In the genomic region with DNA sequence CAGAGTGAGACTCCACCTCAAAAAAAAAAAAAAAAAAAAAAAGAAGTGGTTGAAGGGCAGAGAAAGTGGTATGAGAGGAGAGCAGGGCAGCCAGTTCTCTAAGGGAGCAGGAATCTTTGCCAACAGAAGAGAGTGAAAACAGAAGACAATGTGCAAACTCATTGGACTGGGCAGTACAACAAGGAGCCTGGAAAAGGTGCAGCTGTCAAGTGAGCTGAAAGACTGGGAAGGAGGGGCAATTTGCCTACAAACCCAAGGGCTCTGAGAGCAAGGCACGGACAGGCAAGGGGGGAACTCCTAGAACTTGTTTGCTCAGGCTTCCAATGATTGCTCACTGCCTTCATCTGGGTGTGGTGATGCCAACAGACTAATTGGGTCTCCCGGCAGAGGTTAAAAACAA, we compare ENCODE assay signal across 11 cellular contexts. TPM values are rescaled to one million over a fixed set of nuclear protein-coding genes. Genes with fewer than 3 reads are reported as not detected.
DNase-seq lines count a peak whose midpoint lies in the region; ATAC-seq and TF ChIP-seq lines count a peak whose summit lies in the region.
"Had no signal": no experiment of that assay in that cellular context is flagged by ENCODE, and none has a peak within 500 bp of the region (broad histone marks: within the 10 kb centered on the region; RNA-seq: fewer than 3 reads in every experiment).

No MANE protein-coding gene starts in this region.

- H3K4me3 Mint-ChIP-seq in CD14-positive monocyte = no peak overlapping the region

- H3K9me2 ChIP-seq in MM.1S (replicated peaks; ENCODE audit: insufficient read depth, low read length) = no peaks in the 10 kb centered on the region

- H4K20me1 ChIP-seq in MM.1S (ENCODE audit: insufficient read depth, low read length) = no peaks in the 10 kb centered on the region

- TF ChIP-seq EP300 in ovary (IDR thresholded peaks at IDR 0.05) = no peak

- WGBS in ovary, 3 donors = 9 to 23% (median 14%) methylated on average over 2 of the region's 2 CpGs

- H3K27me3 Mint-ChIP-seq in CD14-positive monocyte (ENCODE audit: low read depth in 3 of 3) = no peaks in the 10 kb centered on the region

- H3F3A ChIP-seq in MM.1S (ENCODE audit: insufficient read depth, low read length) = no peaks in the 10 kb centered on the region

- H2AFZ ChIP-seq in MM.1S (ENCODE audit: low read length) = no peak overlapping the region

- intact Hi-C loops in CD14-positive monocyte (cut with micrococcal nuclease) = no loop called here
- intact Hi-C loops in ovary (cut with DNase I) = no loop called here

- H3K27ac ChIP-seq in ovary (no peak overlapping the region), WERI-Rb-1 (no peak overlapping the region), MM.1S (ENCODE audit: low read length) (no peak overlapping the region)
- H3K27ac ChIP-seq: Peyer's patch had no signal

- no peak overlapping the region for H3K9ac ChIP-seq in MM.1S (ENCODE audit: low read length)

- peaks cover 7% of the 10 kb centered on the region for H3K4me1 Mint-ChIP-seq in CD14-positive monocyte

- peaks cover 0 to 2% (median 0%) of the 10 kb centered on the region in 7 donors for H3K9me3 Mint-ChIP-seq in CD14-positive monocyte

- H3K27ac Mint-ChIP-seq in CD14-positive monocyte = peak overlapping the region in 4 of 7 donors; percentile 28 to 75 (median 42)

- no peaks in the 10 kb centered on the region for H3K36me3 ChIP-seq in ovary
- peaks cover 43% of the 10 kb centered on the region for H3K36me3 ChIP-seq in WERI-Rb-1
- H3K36me3 ChIP-seq in MM.1S (replicated peaks; ENCODE audit: insufficient read depth, low read length) = no peaks in the 10 kb centered on the region

- no peak for TF ChIP-seq POLR2A in ovary (IDR thresholded peaks at IDR 0.05)

- H3K27me3 ChIP-seq in ovary (no peaks in the 10 kb centered on the region), WERI-Rb-1 (ENCODE audit: insufficient read depth, low read depth, severe bottlenecking) (no peaks in the 10 kb centered on the region), MM.1S (replicated peaks; ENCODE audit: insufficient read depth, low read length) (no peaks in the 10 kb centered on the region)
- H3K27me3 ChIP-seq: Peyer's patch had no signal

- no peak overlapping the region for H3K4me3 ChIP-seq in fibroblast of pulmonary artery (replicated peaks; ENCODE audit: low read depth, low read length)
- H3K4me3 ChIP-seq in ovary = no peak overlapping the region
- H3K4me3 ChIP-seq in WERI-Rb-1 (ENCODE audit: low read depth, low read length) = no peak overlapping the region
- no peak overlapping the region for H3K4me3 ChIP-seq in MM.1S (ENCODE audit: low read length)
- H3K4me3 ChIP-seq: Peyer's patch had no signal

- H3K9me3 ChIP-seq in ovary = no peaks in the 10 kb centered on the region
- H3K9me3 ChIP-seq in WERI-Rb-1 (ENCODE audit: severe bottlenecking) = no peaks in the 10 kb centered on the region
- no peaks in the 10 kb centered on the region for H3K9me3 ChIP-seq in MM.1S (replicated peaks; ENCODE audit: insufficient read depth, low read length)
- H3K9me3 ChIP-seq: Peyer's patch had no signal

- H3K79me2 ChIP-seq in MM.1S (ENCODE audit: low read length) = peaks cover 68% of the 10 kb centered on the region

- H3K4me2 ChIP-seq in MM.1S (ENCODE audit: low read depth, low read length) = no peak overlapping the region

- TF ChIP-seq CTCF in CD14-positive monocyte (IDR thresholded peaks at IDR 0.05) = no peak
- TF ChIP-seq CTCF in fibroblast of pulmonary artery (IDR thresholded peaks at IDR 0.05; ENCODE audit: low read length, missing control alignments) = no peak
- no peak for TF ChIP-seq CTCF in ovary (IDR thresholded peaks at IDR 0.05)
- no peak for TF ChIP-seq CTCF in WERI-Rb-1 (IDR thresholded peaks at IDR 0.05; ENCODE audit: low read depth, low read length)
- TF ChIP-seq CTCF in MM.1S (IDR thresholded peaks at IDR 0.05; ENCODE audit: low read length) = no peak

- DNase-seq in CD14-positive monocyte (ENCODE audit: low spot score) = no peak
- DNase-seq in NCI-H510A treated with DMSO at 0.1 percent for 48 hours (lab: John Stamatoyannopoulos, UW) = peak; percentile 50
- peak; percentile 41 for DNase-seq in fibroblast of pulmonary artery (ENCODE audit: low read depth)
- peak in 3 of 5 donors; percentile 34 to 40 (median 40) for DNase-seq in ovary
- DNase-seq in WERI-Rb-1 = no peak
- no peak for DNase-seq in NCI-H524 (lab: John Stamatoyannopoulos, UW)
- no peak for DNase-seq in MM.1S
- DNase-seq: amniotic stem cell; Peyer's patch; stimulated activated CD4-positive, alpha-beta T cell treated with anti-CD3 and anti-CD28 coated beads, Interleukin-1b, Interleukin-23, amount 100 ng/mL, for 48 hours had no signal

- ATAC-seq in GM19452 (IDR thresholded peaks at IDR 0.05; ENCODE audit: unreplicated experiment) = no peak

- H3K36me3 Mint-ChIP-seq in CD14-positive monocyte = peaks cover 36 to 81% of the 10 kb centered on the region in 2 donors

- H3K4me1 ChIP-seq in ovary (ENCODE audit: insufficient read depth) (peaks cover 11% of the 10 kb centered on the region), MM.1S (ENCODE audit: low read length) (no peaks in the 10 kb centered on the region)

RNA-seq across cellular contexts. Expression of gene ACTR1A, which starts 9.5 kb away (rescaled TPM):
- polyA plus RNA-seq in CD14-positive monocyte = 10 to 100 TPM; 79.0 to 79.4 TPM
- total RNA-seq in ovary = 10 to 100 TPM; 38.0 to 82.3 (median 60.1) TPM
- 10 to 100 TPM; 45.3 to 83.6 TPM for polyA plus RNA-seq in ovary

RNA-seq across cellular contexts. Expression of gene SUFU, which starts 10.8 kb away (rescaled TPM):
- polyA plus RNA-seq in CD14-positive monocyte = 1 to 10 TPM; 3.2 to 5.7 TPM
- total RNA-seq in ovary = 10 to 100 TPM in 5 of 7 donors, 1 to 10 TPM in 2; 4.6 to 19.1 (median 16.1) TPM
- polyA plus RNA-seq in ovary = 10 to 100 TPM in 1 of 2 donors, 1 to 10 TPM in 1; 6.8 to 14.2 TPM

RNA-seq across cellular contexts. Expression of gene C10orf95, which starts 41.6 kb away (rescaled TPM):
- polyA plus RNA-seq in CD14-positive monocyte (not detected), ovary (under 1 TPM in 1 of 2 donors, not detected in 1; 0.11 TPM)
- total RNA-seq in ovary = 10 to 100 TPM in 1 of 7 donors, 1 to 10 TPM in 1, under 1 TPM in 3, not detected in 2; 0.37 to 22.3 (median 0.60) TPM

Comparison
In these comparisons a context has a peak if more than half of its experiments do, and no peak if none do; other contexts are left out.
1. DNase-seq: peak in NCI-H510A treated with DMSO at 0.1 percent for 48 hours (single experiment), fibroblast of pulmonary artery (single experiment) and ovary (3 of 5); none in CD14-positive monocyte (single experiment), WERI-Rb-1 (single experiment), NCI-H524 (0 of 2) and MM.1S (single experiment).